1 cellular context compared by ENCODE assay signal in the genomic region with DNA sequence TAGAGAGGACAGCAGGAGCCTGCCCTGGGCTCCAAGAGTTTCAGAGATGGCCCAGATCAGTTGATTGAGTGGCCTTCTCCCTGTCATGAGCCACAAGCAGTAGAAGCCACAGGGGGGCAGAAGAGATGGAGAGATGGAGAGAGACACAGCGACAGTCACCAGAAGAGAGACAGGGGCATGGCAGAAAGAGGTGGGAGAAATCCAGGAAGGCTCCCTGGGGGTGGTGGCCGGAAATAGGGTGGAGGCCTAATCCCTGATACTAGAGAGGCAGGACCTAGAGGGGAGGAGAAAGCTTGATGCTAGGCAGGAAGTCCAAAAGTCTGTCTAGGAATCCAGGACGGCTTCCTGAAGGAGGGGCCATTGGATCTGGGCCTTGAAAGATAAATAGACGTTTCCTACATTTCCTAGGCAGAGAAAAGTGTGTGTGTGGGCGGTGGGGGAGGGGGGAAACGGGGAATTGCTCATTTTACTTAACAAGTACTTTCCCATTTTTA.
TF ChIP-seq lines count a peak whose summit lies in the region.

No MANE protein-coding gene starts in this region.

TF ChIP-seq in K562, 482 proteins besides CTCF, POLR2A, EP300 and RAD21 (continued from another document and continues in another):
- TF ChIP-seq, protein P1, sequence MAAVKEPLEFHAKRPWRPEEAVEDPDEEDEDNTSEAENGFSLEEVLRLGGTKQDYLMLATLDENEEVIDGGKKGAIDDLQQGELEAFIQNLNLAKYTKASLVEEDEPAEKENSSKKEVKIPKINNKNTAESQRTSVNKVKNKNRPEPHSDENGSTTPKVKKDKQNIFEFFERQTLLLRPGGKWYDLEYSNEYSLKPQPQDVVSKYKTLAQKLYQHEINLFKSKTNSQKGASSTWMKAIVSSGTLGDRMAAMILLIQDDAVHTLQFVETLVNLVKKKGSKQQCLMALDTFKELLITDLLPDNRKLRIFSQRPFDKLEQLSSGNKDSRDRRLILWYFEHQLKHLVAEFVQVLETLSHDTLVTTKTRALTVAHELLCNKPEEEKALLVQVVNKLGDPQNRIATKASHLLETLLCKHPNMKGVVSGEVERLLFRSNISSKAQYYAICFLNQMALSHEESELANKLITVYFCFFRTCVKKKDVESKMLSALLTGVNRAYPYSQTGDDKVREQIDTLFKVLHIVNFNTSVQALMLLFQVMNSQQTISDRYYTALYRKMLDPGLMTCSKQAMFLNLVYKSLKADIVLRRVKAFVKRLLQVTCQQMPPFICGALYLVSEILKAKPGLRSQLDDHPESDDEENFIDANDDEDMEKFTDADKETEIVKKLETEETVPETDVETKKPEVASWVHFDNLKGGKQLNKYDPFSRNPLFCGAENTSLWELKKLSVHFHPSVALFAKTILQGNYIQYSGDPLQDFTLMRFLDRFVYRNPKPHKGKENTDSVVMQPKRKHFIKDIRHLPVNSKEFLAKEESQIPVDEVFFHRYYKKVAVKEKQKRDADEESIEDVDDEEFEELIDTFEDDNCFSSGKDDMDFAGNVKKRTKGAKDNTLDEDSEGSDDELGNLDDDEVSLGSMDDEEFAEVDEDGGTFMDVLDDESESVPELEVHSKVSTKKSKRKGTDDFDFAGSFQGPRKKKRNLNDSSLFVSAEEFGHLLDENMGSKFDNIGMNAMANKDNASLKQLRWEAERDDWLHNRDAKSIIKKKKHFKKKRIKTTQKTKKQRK (IDR thresholded peaks at IDR 0.05; ENCODE audit: borderline replicate concordance, low read depth, low read length), result no peak
- TF ChIP-seq, protein P2, sequence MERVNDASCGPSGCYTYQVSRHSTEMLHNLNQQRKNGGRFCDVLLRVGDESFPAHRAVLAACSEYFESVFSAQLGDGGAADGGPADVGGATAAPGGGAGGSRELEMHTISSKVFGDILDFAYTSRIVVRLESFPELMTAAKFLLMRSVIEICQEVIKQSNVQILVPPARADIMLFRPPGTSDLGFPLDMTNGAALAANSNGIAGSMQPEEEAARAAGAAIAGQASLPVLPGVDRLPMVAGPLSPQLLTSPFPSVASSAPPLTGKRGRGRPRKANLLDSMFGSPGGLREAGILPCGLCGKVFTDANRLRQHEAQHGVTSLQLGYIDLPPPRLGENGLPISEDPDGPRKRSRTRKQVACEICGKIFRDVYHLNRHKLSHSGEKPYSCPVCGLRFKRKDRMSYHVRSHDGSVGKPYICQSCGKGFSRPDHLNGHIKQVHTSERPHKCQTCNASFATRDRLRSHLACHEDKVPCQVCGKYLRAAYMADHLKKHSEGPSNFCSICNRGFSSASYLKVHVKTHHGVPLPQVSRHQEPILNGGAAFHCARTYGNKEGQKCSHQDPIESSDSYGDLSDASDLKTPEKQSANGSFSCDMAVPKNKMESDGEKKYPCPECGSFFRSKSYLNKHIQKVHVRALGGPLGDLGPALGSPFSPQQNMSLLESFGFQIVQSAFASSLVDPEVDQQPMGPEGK (CRISPR knock-in tag; IDR thresholded peaks at IDR 0.05; ENCODE audit: borderline replicate concordance), result no peak
- TF ChIP-seq ZNF589 (CRISPR knock-in tag; IDR thresholded peaks at IDR 0.05; ENCODE audit: low read depth) (no peak), FOXJ2 (tag; IDR thresholded peaks at IDR 0.05) (no peak), FOXJ3 (CRISPR knock-in tag; IDR thresholded peaks at IDR 0.05) (no peak), CEBPB (tag; IDR thresholded peaks at IDR 0.05) (no peak), U2AF1 (optimal IDR thresholded peaks at IDR 0.05; ENCODE audit: low read depth, low read length) (no peak), ZKSCAN3 (CRISPR knock-in tag; IDR thresholded peaks at IDR 0.05) (no peak), U2AF2 (optimal IDR thresholded peaks at IDR 0.05; ENCODE audit: low read depth, low read length) (no peak), ZNF717 (CRISPR knock-in tag; IDR thresholded peaks at IDR 0.05) (no peak), TCFL5 (CRISPR knock-in tag; conservative IDR thresholded peaks at IDR 0.05) (no peak), RBFOX2 (IDR thresholded peaks at IDR 0.05; ENCODE audit: low read depth, low read length) (no peak), SIN3B (IDR thresholded peaks at IDR 0.05; ENCODE audit: low read depth) (no peak), CHCHD3 (CRISPR knock-in tag; IDR thresholded peaks at IDR 0.05) (no peak), CBX5 (IDR thresholded peaks at IDR 0.05; ENCODE audit: borderline replicate concordance, low read depth) (no peak), CBX8 (IDR thresholded peaks at IDR 0.05; ENCODE audit: borderline replicate concordance, extremely low read depth, low read depth, low read length, poor library complexity, severe bottlenecking) (no peak), BCL6 (CRISPR knock-in tag; IDR thresholded peaks at IDR 0.05) (no peak)
- TF ChIP-seq, protein P3, sequence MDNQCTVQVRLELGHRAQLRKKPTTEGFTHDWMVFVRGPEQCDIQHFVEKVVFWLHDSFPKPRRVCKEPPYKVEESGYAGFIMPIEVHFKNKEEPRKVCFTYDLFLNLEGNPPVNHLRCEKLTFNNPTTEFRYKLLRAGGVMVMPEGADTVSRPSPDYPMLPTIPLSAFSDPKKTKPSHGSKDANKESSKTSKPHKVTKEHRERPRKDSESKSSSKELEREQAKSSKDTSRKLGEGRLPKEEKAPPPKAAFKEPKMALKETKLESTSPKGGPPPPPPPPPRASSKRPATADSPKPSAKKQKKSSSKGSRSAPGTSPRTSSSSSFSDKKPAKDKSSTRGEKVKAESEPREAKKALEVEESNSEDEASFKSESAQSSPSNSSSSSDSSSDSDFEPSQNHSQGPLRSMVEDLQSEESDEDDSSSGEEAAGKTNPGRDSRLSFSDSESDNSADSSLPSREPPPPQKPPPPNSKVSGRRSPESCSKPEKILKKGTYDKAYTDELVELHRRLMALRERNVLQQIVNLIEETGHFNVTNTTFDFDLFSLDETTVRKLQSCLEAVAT (IDR thresholded peaks at IDR 0.05), result no peak
- TF ChIP-seq, protein P4, sequence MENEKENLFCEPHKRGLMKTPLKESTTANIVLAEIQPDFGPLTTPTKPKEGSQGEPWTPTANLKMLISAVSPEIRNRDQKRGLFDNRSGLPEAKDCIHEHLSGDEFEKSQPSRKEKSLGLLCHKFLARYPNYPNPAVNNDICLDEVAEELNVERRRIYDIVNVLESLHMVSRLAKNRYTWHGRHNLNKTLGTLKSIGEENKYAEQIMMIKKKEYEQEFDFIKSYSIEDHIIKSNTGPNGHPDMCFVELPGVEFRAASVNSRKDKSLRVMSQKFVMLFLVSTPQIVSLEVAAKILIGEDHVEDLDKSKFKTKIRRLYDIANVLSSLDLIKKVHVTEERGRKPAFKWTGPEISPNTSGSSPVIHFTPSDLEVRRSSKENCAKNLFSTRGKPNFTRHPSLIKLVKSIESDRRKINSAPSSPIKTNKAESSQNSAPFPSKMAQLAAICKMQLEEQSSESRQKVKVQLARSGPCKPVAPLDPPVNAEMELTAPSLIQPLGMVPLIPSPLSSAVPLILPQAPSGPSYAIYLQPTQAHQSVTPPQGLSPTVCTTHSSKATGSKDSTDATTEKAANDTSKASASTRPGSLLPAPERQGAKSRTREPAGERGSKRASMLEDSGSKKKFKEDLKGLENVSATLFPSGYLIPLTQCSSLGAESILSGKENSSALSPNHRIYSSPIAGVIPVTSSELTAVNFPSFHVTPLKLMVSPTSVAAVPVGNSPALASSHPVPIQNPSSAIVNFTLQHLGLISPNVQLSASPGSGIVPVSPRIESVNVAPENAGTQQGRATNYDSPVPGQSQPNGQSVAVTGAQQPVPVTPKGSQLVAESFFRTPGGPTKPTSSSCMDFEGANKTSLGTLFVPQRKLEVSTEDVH (IDR thresholded peaks at IDR 0.05; ENCODE audit: low read depth, partially characterized antibody), result no peak
- TF ChIP-seq, protein P5, sequence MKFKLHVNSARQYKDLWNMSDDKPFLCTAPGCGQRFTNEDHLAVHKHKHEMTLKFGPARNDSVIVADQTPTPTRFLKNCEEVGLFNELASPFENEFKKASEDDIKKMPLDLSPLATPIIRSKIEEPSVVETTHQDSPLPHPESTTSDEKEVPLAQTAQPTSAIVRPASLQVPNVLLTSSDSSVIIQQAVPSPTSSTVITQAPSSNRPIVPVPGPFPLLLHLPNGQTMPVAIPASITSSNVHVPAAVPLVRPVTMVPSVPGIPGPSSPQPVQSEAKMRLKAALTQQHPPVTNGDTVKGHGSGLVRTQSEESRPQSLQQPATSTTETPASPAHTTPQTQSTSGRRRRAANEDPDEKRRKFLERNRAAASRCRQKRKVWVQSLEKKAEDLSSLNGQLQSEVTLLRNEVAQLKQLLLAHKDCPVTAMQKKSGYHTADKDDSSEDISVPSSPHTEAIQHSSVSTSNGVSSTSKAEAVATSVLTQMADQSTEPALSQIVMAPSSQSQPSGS (CRISPR knock-in tag; IDR thresholded peaks at IDR 0.05), result no peak
- TF ChIP-seq, protein P6, sequence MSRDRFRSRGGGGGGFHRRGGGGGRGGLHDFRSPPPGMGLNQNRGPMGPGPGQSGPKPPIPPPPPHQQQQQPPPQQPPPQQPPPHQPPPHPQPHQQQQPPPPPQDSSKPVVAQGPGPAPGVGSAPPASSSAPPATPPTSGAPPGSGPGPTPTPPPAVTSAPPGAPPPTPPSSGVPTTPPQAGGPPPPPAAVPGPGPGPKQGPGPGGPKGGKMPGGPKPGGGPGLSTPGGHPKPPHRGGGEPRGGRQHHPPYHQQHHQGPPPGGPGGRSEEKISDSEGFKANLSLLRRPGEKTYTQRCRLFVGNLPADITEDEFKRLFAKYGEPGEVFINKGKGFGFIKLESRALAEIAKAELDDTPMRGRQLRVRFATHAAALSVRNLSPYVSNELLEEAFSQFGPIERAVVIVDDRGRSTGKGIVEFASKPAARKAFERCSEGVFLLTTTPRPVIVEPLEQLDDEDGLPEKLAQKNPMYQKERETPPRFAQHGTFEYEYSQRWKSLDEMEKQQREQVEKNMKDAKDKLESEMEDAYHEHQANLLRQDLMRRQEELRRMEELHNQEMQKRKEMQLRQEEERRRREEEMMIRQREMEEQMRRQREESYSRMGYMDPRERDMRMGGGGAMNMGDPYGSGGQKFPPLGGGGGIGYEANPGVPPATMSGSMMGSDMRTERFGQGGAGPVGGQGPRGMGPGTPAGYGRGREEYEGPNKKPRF (IDR thresholded peaks at IDR 0.05; ENCODE audit: low read depth, low read length), result no peak
- TF ChIP-seq, protein P7, sequence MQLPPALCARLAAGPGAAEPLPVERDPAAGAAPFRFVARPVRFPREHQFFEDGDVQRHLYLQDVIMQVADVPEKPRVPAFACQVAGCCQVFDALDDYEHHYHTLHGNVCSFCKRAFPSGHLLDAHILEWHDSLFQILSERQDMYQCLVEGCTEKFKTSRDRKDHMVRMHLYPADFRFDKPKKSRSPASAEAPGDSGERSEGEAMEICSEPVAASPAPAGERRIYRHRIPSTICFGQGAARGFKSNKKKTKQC (CRISPR knock-in tag; IDR thresholded peaks at IDR 0.05), result no peak
- TF ChIP-seq, protein P8, sequence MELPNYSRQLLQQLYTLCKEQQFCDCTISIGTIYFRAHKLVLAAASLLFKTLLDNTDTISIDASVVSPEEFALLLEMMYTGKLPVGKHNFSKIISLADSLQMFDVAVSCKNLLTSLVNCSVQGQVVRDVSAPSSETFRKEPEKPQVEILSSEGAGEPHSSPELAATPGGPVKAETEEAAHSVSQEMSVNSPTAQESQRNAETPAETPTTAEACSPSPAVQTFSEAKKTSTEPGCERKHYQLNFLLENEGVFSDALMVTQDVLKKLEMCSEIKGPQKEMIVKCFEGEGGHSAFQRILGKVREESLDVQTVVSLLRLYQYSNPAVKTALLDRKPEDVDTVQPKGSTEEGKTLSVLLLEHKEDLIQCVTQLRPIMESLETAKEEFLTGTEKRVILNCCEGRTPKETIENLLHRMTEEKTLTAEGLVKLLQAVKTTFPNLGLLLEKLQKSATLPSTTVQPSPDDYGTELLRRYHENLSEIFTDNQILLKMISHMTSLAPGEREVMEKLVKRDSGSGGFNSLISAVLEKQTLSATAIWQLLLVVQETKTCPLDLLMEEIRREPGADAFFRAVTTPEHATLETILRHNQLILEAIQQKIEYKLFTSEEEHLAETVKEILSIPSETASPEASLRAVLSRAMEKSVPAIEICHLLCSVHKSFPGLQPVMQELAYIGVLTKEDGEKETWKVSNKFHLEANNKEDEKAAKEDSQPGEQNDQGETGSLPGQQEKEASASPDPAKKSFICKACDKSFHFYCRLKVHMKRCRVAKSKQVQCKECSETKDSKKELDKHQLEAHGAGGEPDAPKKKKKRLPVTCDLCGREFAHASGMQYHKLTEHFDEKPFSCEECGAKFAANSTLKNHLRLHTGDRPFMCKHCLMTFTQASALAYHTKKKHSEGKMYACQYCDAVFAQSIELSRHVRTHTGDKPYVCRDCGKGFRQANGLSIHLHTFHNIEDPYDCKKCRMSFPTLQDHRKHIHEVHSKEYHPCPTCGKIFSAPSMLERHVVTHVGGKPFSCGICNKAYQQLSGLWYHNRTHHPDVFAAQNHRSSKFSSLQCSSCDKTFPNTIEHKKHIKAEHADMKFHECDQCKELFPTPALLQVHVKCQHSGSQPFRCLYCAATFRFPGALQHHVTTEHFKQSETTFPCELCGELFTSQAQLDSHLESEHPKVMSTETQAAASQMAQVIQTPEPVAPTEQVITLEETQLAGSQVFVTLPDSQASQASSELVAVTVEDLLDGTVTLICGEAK (IDR thresholded peaks at IDR 0.05), result peak; percentile 68; the same call in 1 of the 2 replicates
- TF ChIP-seq, protein P8 (CRISPR knock-in tag; IDR thresholded peaks at IDR 0.05), result no peak
